20 cellular contexts compared by ENCODE assay signal in the genomic region with DNA sequence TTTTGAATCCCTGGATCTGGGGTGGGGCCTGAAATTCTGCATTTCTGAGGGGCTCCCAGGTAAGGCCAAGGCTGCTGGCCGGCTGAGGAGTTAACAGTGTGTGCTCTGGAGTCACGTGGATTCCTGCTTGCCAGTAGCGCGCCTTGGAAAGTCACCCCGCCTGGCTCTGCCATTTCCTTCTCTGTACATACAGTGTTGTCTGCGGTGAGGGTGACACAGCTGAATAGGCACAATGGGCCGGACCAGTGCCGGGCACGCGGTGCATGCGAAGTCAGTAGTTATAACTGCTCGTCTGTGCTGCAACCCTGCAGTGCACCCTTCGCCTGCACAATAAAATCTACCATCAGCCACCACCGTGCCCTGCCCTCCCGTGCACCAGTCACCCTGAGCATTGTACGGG.
DNase-seq lines count a peak whose midpoint lies in the region; ATAC-seq, FAIRE-seq and TF ChIP-seq lines count a peak whose summit lies in the region.
"Had no signal": no experiment of that assay in that cellular context is flagged by ENCODE, and none has a peak within 500 bp of the region (broad histone marks: within the 10 kb centered on the region; RNA-seq: fewer than 3 reads in every experiment).

No MANE protein-coding gene starts in this region.

- H3K27me3 ChIP-seq in neural progenitor cell = no peaks in the 10 kb centered on the region
- no peaks in the 10 kb centered on the region for H3K27me3 ChIP-seq in esophagus muscularis mucosa
- H3K27me3 ChIP-seq: BLaER1 treated with 17β-estradiol and CSF1 and Interleukin-3, amounts not matched to agents 10 nM and 100 nM; Peyer's patch; SJSA1 had no signal

- peaks cover 6% of the 10 kb centered on the region for H3K27me3 Mint-ChIP-seq in neural progenitor cell (ENCODE audit: insufficient read depth, low read depth)
- H3K27me3 Mint-ChIP-seq: CD4-positive, alpha-beta memory T cell had no signal

- TF ChIP-seq CTCF in neural progenitor cell (IDR thresholded peaks at IDR 0.05) = no peak
- no peak for TF ChIP-seq CTCF in esophagus muscularis mucosa (IDR thresholded peaks at IDR 0.05)

- peak overlapping the region; percentile 89 for H2AFZ ChIP-seq in neural progenitor cell (replicated peaks)

- H3K4me3 ChIP-seq in neural progenitor cell (no peak overlapping the region), esophagus muscularis mucosa (no peak overlapping the region)
- H3K4me3 ChIP-seq: BLaER1 treated with 17β-estradiol and CSF1 and Interleukin-3, amounts not matched to agents 10 nM and 100 nM; Peyer's patch; SJSA1 had no signal

- no peak overlapping the region for H3K9ac ChIP-seq in neural progenitor cell
- H3K9ac ChIP-seq: BLaER1 treated with 17β-estradiol and CSF1 and Interleukin-3, amounts not matched to agents 10 nM and 100 nM had no signal

- H3K79me2 ChIP-seq in neural progenitor cell (ENCODE audit: low read depth) = no peaks in the 10 kb centered on the region

- H4K20me1 ChIP-seq in neural progenitor cell (ENCODE audit: low read depth) = no peaks in the 10 kb centered on the region
- H4K20me1 ChIP-seq: BLaER1 treated with 17β-estradiol and CSF1 and Interleukin-3, amounts not matched to agents 10 nM and 100 nM had no signal

- TF ChIP-seq EP300 in esophagus muscularis mucosa (IDR thresholded peaks at IDR 0.05) = no peak

- WGBS in esophagus muscularis mucosa = 100% methylated on average over 1 of the region's 16 CpGs

- H3K9me3 ChIP-seq in neural progenitor cell (ENCODE audit: low read depth) (no peaks in the 10 kb centered on the region), esophagus muscularis mucosa (no peaks in the 10 kb centered on the region)

- H3K4me1 ChIP-seq in neural progenitor cell = peaks cover 6% of the 10 kb centered on the region
- peaks cover 0 to 6% (median 2%) of the 10 kb centered on the region in 4 donors for H3K4me1 ChIP-seq in esophagus muscularis mucosa
- H3K4me1 ChIP-seq: BLaER1 treated with 17β-estradiol and CSF1 and Interleukin-3, amounts not matched to agents 10 nM and 100 nM; Peyer's patch had no signal

- peaks cover 6% of the 10 kb centered on the region for H3F3A ChIP-seq in neural progenitor cell (ENCODE audit: low read depth)

- no peak overlapping the region for H3K4me2 ChIP-seq in neural progenitor cell
- H3K4me2 ChIP-seq: BLaER1 treated with 17β-estradiol and CSF1 and Interleukin-3, amounts not matched to agents 10 nM and 100 nM had no signal

- intact Hi-C loops in esophagus muscularis mucosa (cut with DNase I) = no loop called here

- peaks cover 15% of the 10 kb centered on the region for H3K9me3 Mint-ChIP-seq in neural progenitor cell

- peak; percentile 95 for FAIRE-seq in urothelium cell line (lab: Jason Lieb, UNC)
- FAIRE-seq: GM12891 had no signal

- no peak for TF ChIP-seq POLR2A in esophagus muscularis mucosa (IDR thresholded peaks at IDR 0.05; ENCODE audit: low read depth)

- DNase-seq in DMS53 (lab: John Stamatoyannopoulos, UW) = peak; percentile 65
- no peak for DNase-seq in DMS53 treated with DMSO at 0.1 percent for 48 hours (lab: John Stamatoyannopoulos, UW; ENCODE audit: unreplicated experiment)
- peak; percentile 12 for DNase-seq in glomerular visceral epithelial cell (ENCODE audit: extremely low spot score)
- no peak for DNase-seq in neural progenitor cell (ENCODE audit: low spot score)
- no peak for DNase-seq in urothelium cell line (ENCODE audit: low spot score)
- no peak for DNase-seq in nucleus accumbens (lab: John Stamatoyannopoulos, UW)
- no peak for DNase-seq in esophagus muscularis mucosa (ENCODE audit: extremely low spot score)
- DNase-seq: CD4-positive, alpha-beta memory T cell; DMS 273 treated with DMSO at 0.1 percent for 48 hours; GOT3; Kasumi-1; NCI-H1694 treated with DMSO at 0.1 percent for 48 hours; NCI-H2081 treated with DMSO at 0.1 percent for 48 hours had no signal

- no peak overlapping the region for H3K27ac Mint-ChIP-seq in neural progenitor cell
- H3K27ac Mint-ChIP-seq: CD4-positive, alpha-beta memory T cell; IgD-negative memory B cell had no signal

- no peaks in the 10 kb centered on the region for H3K36me3 Mint-ChIP-seq in neural progenitor cell
- H3K36me3 Mint-ChIP-seq: CD4-positive, alpha-beta memory T cell; IgD-negative memory B cell had no signal

- H3K4me3 Mint-ChIP-seq in neural progenitor cell = no peak overlapping the region
- H3K4me3 Mint-ChIP-seq: CD4-positive, alpha-beta memory T cell had no signal

- H3K27ac ChIP-seq in neural progenitor cell (no peak overlapping the region), esophagus muscularis mucosa (replicated peaks in 1 of 4) (no peak overlapping the region)
- H3K27ac ChIP-seq: 22Rv1; BLaER1 treated with 17β-estradiol and CSF1 and Interleukin-3, amounts not matched to agents 10 nM and 100 nM; Peyer's patch; SJSA1 had no signal

- no peaks in the 10 kb centered on the region for H3K36me3 ChIP-seq in neural progenitor cell
- no peaks in the 10 kb centered on the region for H3K36me3 ChIP-seq in esophagus muscularis mucosa
- H3K36me3 ChIP-seq: Peyer's patch, SJSA1 had no signal

- peaks cover 6% of the 10 kb centered on the region for H3K4me1 Mint-ChIP-seq in neural progenitor cell
- H3K4me1 Mint-ChIP-seq: CD4-positive, alpha-beta memory T cell had no signal

- no peak for ATAC-seq in GM21737 (IDR thresholded peaks at IDR 0.05; ENCODE audit: unreplicated experiment)

Comparison
In these comparisons a context has a peak if more than half of its experiments do, and no peak if none do; other contexts are left out.
1. DNase-seq: peak in DMS53 (single experiment) and glomerular visceral epithelial cell (single experiment); none in DMS53 treated with DMSO at 0.1 percent for 48 hours (single experiment), neural progenitor cell (single experiment), urothelium cell line (single experiment), nucleus accumbens (0 of 56) and esophagus muscularis mucosa (single experiment).